ENCODE assay signal across 26 cellular contexts in genomic region chr10:42809670-42810069, GRCh38. TPM values are rescaled to one million over a fixed set of nuclear protein-coding genes. Genes with fewer than 3 reads are reported as not detected.
DNase-seq lines count a peak whose midpoint lies in the region; ATAC-seq and TF ChIP-seq lines count a peak whose summit lies in the region.
"Had no signal": no experiment of that assay in that cellular context is flagged by ENCODE, and none has a peak within 500 bp of the region (broad histone marks: within the 10 kb centered on the region; RNA-seq: fewer than 3 reads in every experiment).

No MANE protein-coding gene starts in this region.

- peak overlapping the region; percentile 14 for H3K27ac Mint-ChIP-seq in memory B cell
- H3K27ac Mint-ChIP-seq: activated CD4-positive, alpha-beta T cell treated with anti-CD3 and anti-CD28 coated beads for 36 hours; activated naive CD4-positive, alpha-beta T cell treated with anti-CD3 and anti-CD28 coated beads, Interleukin-2, amount 10 ng/mL, durations not matched to agents 7 days and 5 days; CD4-positive, alpha-beta T cell; dendritic cell treated with granulocyte-macrophage colony-stimulating factor and Interleukin-4, amounts not matched to agents 40 ng/mL and 50 ng/mL, for 4 days; stimulated activated naive CD8-positive, alpha-beta T cell treated with anti-CD3 and anti-CD28 coated beads, Interleukin-15, Interleukin-2, amounts not matched to agents 100 ng/mL and 50 ng/mL, for 24 hours; T-helper 1 cell treated with Interleukin-12 subunit alpha and Interleukin-12 subunit beta and Interleukin-4 antibody, amounts not matched to agents 30 μg/mL and 1 μg/mL, for 36 hours had no signal

- no peak for TF ChIP-seq CTCF in upper lobe of right lung (IDR thresholded peaks at IDR 0.05)

- no peak overlapping the region for H3K27ac ChIP-seq in upper lobe of right lung
- H3K27ac ChIP-seq: right lobe of liver, tibial artery had no signal

- H3K4me3 Mint-ChIP-seq in memory B cell, result no peak overlapping the region
- H3K4me3 Mint-ChIP-seq: activated CD4-positive, alpha-beta T cell treated with anti-CD3 and anti-CD28 coated beads for 36 hours; activated naive CD4-positive, alpha-beta T cell treated with anti-CD3 and anti-CD28 coated beads, Interleukin-2, amount 10 ng/mL, durations not matched to agents 7 days and 5 days; CD4-positive, alpha-beta T cell; dendritic cell treated with granulocyte-macrophage colony-stimulating factor and Interleukin-4, amounts not matched to agents 40 ng/mL and 50 ng/mL, for 4 days; neural crest cell; stimulated activated naive CD8-positive, alpha-beta T cell treated with anti-CD3 and anti-CD28 coated beads, Interleukin-15, Interleukin-2, amounts not matched to agents 100 ng/mL and 50 ng/mL, for 24 hours; T-helper 1 cell treated with Interleukin-12 subunit alpha and Interleukin-12 subunit beta and Interleukin-4 antibody, amounts not matched to agents 30 μg/mL and 1 μg/mL, for 36 hours had no signal

- no peaks in the 10 kb centered on the region for H3K9me3 ChIP-seq in upper lobe of right lung
- H3K9me3 ChIP-seq: right lobe of liver had no signal

- intact Hi-C loops in upper lobe of right lung (cut with DNase I), result no loop called here

- peak; percentile 53 for ATAC-seq in GM18519 (IDR thresholded peaks at IDR 0.05; ENCODE audit: low FRiP score, unreplicated experiment)
- peak; percentile 47 for ATAC-seq in GM21390 (IDR thresholded peaks at IDR 0.05; ENCODE audit: unreplicated experiment)
- ATAC-seq in HG03432 (IDR thresholded peaks at IDR 0.05; ENCODE audit: unreplicated experiment), result peak; percentile 72
- no peak for ATAC-seq in memory B cell (ENCODE audit: low read depth)
- ATAC-seq in upper lobe of right lung, result no peak
- ATAC-seq in GM18870 (IDR thresholded peaks at IDR 0.05; ENCODE audit: unreplicated experiment), result no peak
- ATAC-seq: activated CD4-positive, alpha-beta T cell treated with anti-CD3 and anti-CD28 coated beads for 36 hours; right lobe of liver had no signal

- no peaks in the 10 kb centered on the region for H3K27me3 Mint-ChIP-seq in memory B cell
- H3K27me3 Mint-ChIP-seq: activated CD4-positive, alpha-beta T cell treated with anti-CD3 and anti-CD28 coated beads for 36 hours; activated naive CD4-positive, alpha-beta T cell treated with anti-CD3 and anti-CD28 coated beads, Interleukin-2, amount 10 ng/mL, durations not matched to agents 7 days and 5 days; CD4-positive, alpha-beta T cell; dendritic cell treated with granulocyte-macrophage colony-stimulating factor and Interleukin-4, amounts not matched to agents 40 ng/mL and 50 ng/mL, for 4 days; stimulated activated naive CD8-positive, alpha-beta T cell treated with anti-CD3 and anti-CD28 coated beads, Interleukin-15, Interleukin-2, amounts not matched to agents 100 ng/mL and 50 ng/mL, for 24 hours had no signal

- no peaks in the 10 kb centered on the region for H3K4me1 ChIP-seq in upper lobe of right lung
- H3K4me1 ChIP-seq: right lobe of liver, tibial artery had no signal

- H3K9me3 Mint-ChIP-seq in memory B cell, result peaks cover 10% of the 10 kb centered on the region

- DNase-seq in memory B cell (ENCODE audit: low spot score in 2 of 2), result no peak
- no peak for DNase-seq in upper lobe of right lung
- DNase-seq in NOMO-1 treated with dmso at 0.1 percent for 144 hours (lab: John Stamatoyannopoulos, UW; ENCODE audit: unreplicated experiment), result no peak
- DNase-seq: activated CD4-positive, alpha-beta T cell treated with anti-CD3 and anti-CD28 coated beads for 36 hours; activated CD8-positive, alpha-beta memory T cell treated with anti-CD3 and anti-CD28 coated beads for 24 hours; activated naive CD4-positive, alpha-beta T cell treated with anti-CD3 and anti-CD28 coated beads, Interleukin-2, amount 10 ng/mL, durations not matched to agents 7 days and 5 days; activated T-cell treated with anti-CD3 and anti-CD28 coated beads, Interleukin-2, amount 50 U/mL, for 48 hours; CD4-positive, alpha-beta T cell; EL; NCI-H1092; NCI-H187 treated with DMSO at 0.1 percent for 48 hours; NCI-H69; right lobe of liver; RPMI8226; stimulated activated CD4-positive, alpha-beta T cell treated with anti-CD3 and anti-CD28 coated beads, Interleukin-12 subunit alpha, Interleukin-12 subunit beta, amount 100 ng/mL, for 4 hours; stimulated activated CD4-positive, alpha-beta T cell treated with anti-CD3 and anti-CD28 coated beads, Interleukin-4, amount 100 ng/mL, for 24 hours; tibial artery had no signal

- H3K36me3 ChIP-seq in upper lobe of right lung, result peaks cover 59% of the 10 kb centered on the region

- peaks cover 53% of the 10 kb centered on the region for H3K36me3 Mint-ChIP-seq in memory B cell

- peaks cover 12% of the 10 kb centered on the region for H3K4me1 Mint-ChIP-seq in memory B cell
- H3K4me1 Mint-ChIP-seq: neural crest cell had no signal

- H3K4me3 ChIP-seq in upper lobe of right lung, result no peak overlapping the region
- H3K4me3 ChIP-seq: lung, right lobe of liver, tibial artery had no signal

- no peaks in the 10 kb centered on the region for H3K27me3 ChIP-seq in upper lobe of right lung
- H3K27me3 ChIP-seq: right lobe of liver, tibial artery had no signal

RNA-seq across cellular contexts. Expression of gene BMS1, which starts 27.1 kb away (rescaled TPM):
- 13.0 TPM for total RNA-seq in upper lobe of right lung

Comparison
In these comparisons a context has a peak if more than half of its experiments do, and no peak if none do; other contexts are left out.
1. ATAC-seq: peak in GM18519 (single experiment), GM21390 (single experiment) and HG03432 (single experiment); none in memory B cell (single experiment), upper lobe of right lung (single experiment) and GM18870 (single experiment).